In the genomic region with DNA sequence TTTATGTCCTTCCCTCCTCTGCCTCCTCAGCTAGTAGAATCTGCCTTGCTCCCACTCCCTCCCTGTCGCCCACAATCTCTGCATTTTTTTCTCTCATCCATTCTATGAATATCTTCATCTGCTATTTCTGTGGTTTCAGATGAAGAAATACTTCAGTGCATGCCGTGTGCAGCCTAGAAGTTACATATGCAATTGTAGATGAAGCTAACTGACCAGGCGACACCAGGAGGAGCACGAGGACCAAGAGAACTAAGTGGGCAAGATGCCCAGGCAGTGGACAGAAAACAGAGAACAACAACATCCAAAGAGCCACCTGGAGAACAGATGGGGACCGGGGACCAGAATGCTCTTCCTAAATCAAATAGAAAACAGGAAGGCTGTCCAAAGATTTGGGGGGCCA, we compare ENCODE assay signal across 17 cellular contexts.
DNase-seq lines count a peak whose midpoint lies in the region; ATAC-seq and TF ChIP-seq lines count a peak whose summit lies in the region.
"Had no signal": no experiment of that assay in that cellular context is flagged by ENCODE, and none has a peak within 500 bp of the region (broad histone marks: within the 10 kb centered on the region; RNA-seq: fewer than 3 reads in every experiment).

No MANE protein-coding gene starts in this region.

- H3K27ac ChIP-seq in suprapubic skin: no peak overlapping the region
- H3K27ac ChIP-seq: psoas muscle had no signal

- ATAC-seq in HG03139 (IDR thresholded peaks at IDR 0.05; ENCODE audit: unreplicated experiment): no peak
- ATAC-seq: activated T-helper 17 cell treated with anti-CD3 and anti-CD28 coated beads, Interleukin-2, amount 50 U/mL, for 72 hours; psoas muscle had no signal

- H3K4me1 ChIP-seq in suprapubic skin: no peaks in the 10 kb centered on the region
- H3K4me1 ChIP-seq: psoas muscle had no signal

- no peaks in the 10 kb centered on the region for H3K36me3 ChIP-seq in suprapubic skin

- no peaks in the 10 kb centered on the region for H3K9me3 ChIP-seq in suprapubic skin
- H3K9me3 ChIP-seq: psoas muscle had no signal

- peak; percentile 50 for TF ChIP-seq CTCF in LNCaP clone FGC (IDR thresholded peaks at IDR 0.05; ENCODE audit: control insufficient read depth, extremely low read depth, insufficient read depth)
- peak; percentile 11 for TF ChIP-seq CTCF in choroid plexus epithelial cell (conservative IDR thresholded peaks at IDR 0.05; ENCODE audit: low read depth, low read length)
- TF ChIP-seq CTCF in suprapubic skin (IDR thresholded peaks at IDR 0.05): no peak

- TF ChIP-seq EP300 in suprapubic skin (IDR thresholded peaks at IDR 0.05): no peak

- peaks cover 21% of the 10 kb centered on the region for H3K27me3 ChIP-seq in suprapubic skin

- H3K4me3 ChIP-seq in LNCaP clone FGC (ENCODE audit: low read depth, low read length) (no peak overlapping the region), choroid plexus epithelial cell (ENCODE audit: low read depth, low read length) (no peak overlapping the region), suprapubic skin (no peak overlapping the region)
- H3K4me3 ChIP-seq: psoas muscle had no signal

- no peak for TF ChIP-seq POLR2A in suprapubic skin (IDR thresholded peaks at IDR 0.05)

- WGBS in suprapubic skin: 57% methylated on average over 5 of the region's 5 CpGs

- DNase-seq in COR-L47 (lab: John Stamatoyannopoulos, UW): peak; percentile 6
- DNase-seq in LNCaP clone FGC (ENCODE audit: low read depth): no peak
- peak; percentile 68 for DNase-seq in choroid plexus epithelial cell (ENCODE audit: low read depth)
- DNase-seq in nucleus accumbens (lab: John Stamatoyannopoulos, UW): peak in 41 of 56 donors; percentile 1 to 58 (median 22)
- DNase-seq in stimulated activated CD4-positive, alpha-beta T cell treated with anti-CD3 and anti-CD28 coated beads, Interleukin-2, amount 100 ng/mL, for 24 hours: no peak
- no peak for DNase-seq in HuH-7.5 (ENCODE audit: low spot score)
- DNase-seq in suprapubic skin (ENCODE audit: low spot score in 2 of 2): no peak
- DNase-seq: activated CD4-positive, alpha-beta T cell treated with anti-CD3 and anti-CD28 coated beads, Interleukin-2, amount 50 U/mL, for 4 hours; foreskin melanocyte; GDM1; islet precursor cell; NCI-H2029 treated with DMSO at 0.1 percent for 48 hours; NCI-H774; psoas muscle; T1000 had no signal

Comparison
In these comparisons a context has a peak if more than half of its experiments do, and no peak if none do; other contexts are left out.
1. DNase-seq: peak in COR-L47 (single experiment), choroid plexus epithelial cell (single experiment) and nucleus accumbens (41 of 56); none in LNCaP clone FGC (single experiment), stimulated activated CD4-positive, alpha-beta T cell treated with anti-CD3 and anti-CD28 coated beads, Interleukin-2, amount 100 ng/mL, for 24 hours (0 of 2), HuH-7.5 (single experiment) and suprapubic skin (0 of 2).
2. CTCF ChIP-seq: peak in LNCaP clone FGC (single experiment) and choroid plexus epithelial cell (single experiment); none in suprapubic skin (0 of 2).